21 cellular contexts compared by ENCODE assay signal in genomic region chr1:38788937-38789336, GRCh38.
A peak's percentile ranks its signal among the peaks of the same experiment; 100 is the strongest.
DNase-seq lines count a peak whose midpoint lies in the region; ATAC-seq and TF ChIP-seq lines count a peak whose summit lies in the region.
"Had no signal": no experiment of that assay in that cellular context is flagged by ENCODE, and none has a peak within 500 bp of the region (broad histone marks: within the 10 kb centered on the region; RNA-seq: fewer than 3 reads in every experiment).

No MANE protein-coding gene starts in this region.

- no peak for ATAC-seq in foreskin keratinocyte
- ATAC-seq in CD4-positive, alpha-beta T cell (ENCODE audit: poor library complexity), result no peak
- ATAC-seq: A549; CD8-positive, alpha-beta T cell; HepG2; Right ventricle myocardium inferior had no signal

- DNase-seq in H4 (ENCODE audit: low spot score) (peak; percentile 28), WERI-Rb-1 (peak; percentile 65), left kidney (ENCODE audit: low read depth, low spot score) (peak; percentile 32), foreskin keratinocyte (no peak), COLO829 (ENCODE audit: low spot score) (no peak), 8988T (no peak)
- no peak for DNase-seq in CD4-positive, alpha-beta T cell
- DNase-seq: Calu3; CD8-positive, alpha-beta T cell; EL; GF-D8; HFFc6; KG1; NCI-H1092 treated with DMSO at 0.1 percent for 48 hours; NCI-H146 had no signal

- no peaks in the 10 kb centered on the region for H3K36me3 Mint-ChIP-seq in CD4-positive, alpha-beta T cell (ENCODE audit: low read depth)
- H3K36me3 Mint-ChIP-seq: CD8-positive, alpha-beta T cell had no signal

- intact Hi-C loops in CD4-positive, alpha-beta T cell (cut with DNase I, micrococcal nuclease), result no loop called here

- peaks cover 14% of the 10 kb centered on the region for H3K9me3 ChIP-seq in BLaER1
- H3K9me3 ChIP-seq in WERI-Rb-1 (ENCODE audit: severe bottlenecking), result peaks cover 15% of the 10 kb centered on the region
- peaks cover 18% of the 10 kb centered on the region for H3K9me3 ChIP-seq in CD4-positive, alpha-beta T cell (ENCODE audit: control insufficient read depth, low read length)
- H3K9me3 ChIP-seq: BE2C had no signal

- POLR2A ChIA-PET in CD4-positive, alpha-beta T cell (lab: Charles Lee), result no interaction called here

- H3K4me1 ChIP-seq in BLaER1, result peaks cover 44% of the 10 kb centered on the region
- H3K4me1 ChIP-seq in foreskin keratinocyte, result no peaks in the 10 kb centered on the region
- H3K4me1 ChIP-seq: A549 had no signal

- no peaks in the 10 kb centered on the region for H3K36me3 ChIP-seq in BLaER1
- no peaks in the 10 kb centered on the region for H3K36me3 ChIP-seq in WERI-Rb-1
- H3K36me3 ChIP-seq: BE2C had no signal

- no peaks in the 10 kb centered on the region for H4K20me1 ChIP-seq in BLaER1

- no peaks in the 10 kb centered on the region for H3K4me1 Mint-ChIP-seq in CD4-positive, alpha-beta T cell (ENCODE audit: low read depth)

- CTCF ChIA-PET in CD4-positive, alpha-beta T cell (lab: Charles Lee), result no interaction called here

- no peaks in the 10 kb centered on the region for H3K9me3 Mint-ChIP-seq in CD4-positive, alpha-beta T cell
- H3K9me3 Mint-ChIP-seq: HFFc6 had no signal

- no peak overlapping the region for H3K9ac ChIP-seq in BLaER1

- TF ChIP-seq CTCF in WERI-Rb-1 (IDR thresholded peaks at IDR 0.05; ENCODE audit: low read depth, low read length), result no peak
- no peak for TF ChIP-seq CTCF in foreskin keratinocyte (conservative IDR thresholded peaks at IDR 0.05)
- TF ChIP-seq CTCF in CD4-positive, alpha-beta T cell (IDR thresholded peaks at IDR 0.05), result no peak

- H3K27me3 ChIP-seq in BLaER1 (no peaks in the 10 kb centered on the region), WERI-Rb-1 (ENCODE audit: insufficient read depth, low read depth, severe bottlenecking) (no peaks in the 10 kb centered on the region), foreskin keratinocyte (peaks cover 49% of the 10 kb centered on the region)
- peaks cover 57% of the 10 kb centered on the region for H3K27me3 ChIP-seq in CD4-positive, alpha-beta T cell (ENCODE audit: control insufficient read depth, insufficient read depth, low read length)
- H3K27me3 ChIP-seq: BE2C had no signal

- H3K4me3 ChIP-seq in BLaER1 (no peak overlapping the region), WERI-Rb-1 (ENCODE audit: low read depth, low read length) (peak overlapping the region; percentile 11; the same call in 1 of the 2 replicates)
- H3K4me3 ChIP-seq: A549 had no signal

- no peak overlapping the region for H3K27ac Mint-ChIP-seq in CD4-positive, alpha-beta T cell
- H3K27ac Mint-ChIP-seq: CD8-positive, alpha-beta T cell; HFFc6 had no signal

- H3K4me3 Mint-ChIP-seq in CD4-positive, alpha-beta T cell, result no peak overlapping the region
- H3K4me3 Mint-ChIP-seq: CD8-positive, alpha-beta T cell; HFFc6 had no signal

- H3K27ac ChIP-seq in BLaER1 (no peak overlapping the region), WERI-Rb-1 (no peak overlapping the region), foreskin keratinocyte (no peak overlapping the region)
- H3K27ac ChIP-seq in CD4-positive, alpha-beta T cell (ENCODE audit: low read depth, low read length), result no peak overlapping the region
- H3K27ac ChIP-seq: A549, HL-60 had no signal

- H3K27me3 Mint-ChIP-seq in CD4-positive, alpha-beta T cell, result peaks cover 92% of the 10 kb centered on the region

- H3K4me2 ChIP-seq in BLaER1, result peak overlapping the region; percentile 38
- H3K4me2 ChIP-seq: A549 had no signal

Comparison
In these comparisons a context has a peak if more than half of its experiments do, and no peak if none do; other contexts are left out.
1. DNase-seq: peak in H4 (single experiment), WERI-Rb-1 (single experiment) and left kidney (single experiment); none in foreskin keratinocyte (0 of 2), CD4-positive, alpha-beta T cell (0 of 10), COLO829 (single experiment) and 8988T (single experiment).